15 cellular contexts compared by ENCODE assay signal in the genomic region with DNA sequence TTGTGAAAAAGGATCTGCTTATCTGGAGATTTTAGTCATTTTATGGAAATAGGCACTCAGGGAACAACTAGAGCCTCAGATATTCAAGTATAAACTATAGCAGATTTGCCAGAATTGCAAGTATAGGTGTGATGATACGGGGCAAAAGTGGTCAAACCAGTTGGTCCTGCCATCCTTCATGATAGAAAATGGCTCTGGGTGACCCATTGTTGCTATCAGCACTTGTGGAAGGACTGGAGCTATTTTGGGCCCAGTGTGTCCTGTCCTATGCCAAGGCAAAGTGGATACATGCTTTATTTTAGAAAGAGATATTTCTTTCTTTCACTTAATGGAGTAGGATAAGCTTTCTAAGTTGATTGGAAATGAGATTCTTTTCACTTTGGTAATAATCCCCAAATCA.
DNase-seq lines count a peak whose midpoint lies in the region; ATAC-seq, FAIRE-seq and TF ChIP-seq lines count a peak whose summit lies in the region.
"Had no signal": no experiment of that assay in that cellular context is flagged by ENCODE, and none has a peak within 500 bp of the region (broad histone marks: within the 10 kb centered on the region; RNA-seq: fewer than 3 reads in every experiment).

No MANE protein-coding gene starts in this region.

- H3K4me3 ChIP-seq in bronchial epithelial cell (ENCODE audit: low read depth, low read length) (no peak overlapping the region), pancreas (no peak overlapping the region)
- H3K4me3 ChIP-seq: Peyer's patch, thoracic aorta had no signal

- H3K36me3 ChIP-seq in bronchial epithelial cell (ENCODE audit: control insufficient read depth, insufficient read depth, low read length) (peaks cover 3% of the 10 kb centered on the region), pancreas (peaks cover 0 to 5% (median 0%) of the 10 kb centered on the region in 3 donors)

- H3K9me3 ChIP-seq in pancreas: no peaks in the 10 kb centered on the region
- H3K9me3 ChIP-seq: Peyer's patch, thoracic aorta had no signal

- intact Hi-C loops in pancreas (cut with DNase I): no loop called here

- peak; percentile 5 for DNase-seq in NCI-H345 (lab: John Stamatoyannopoulos, UW)
- no peak for DNase-seq in NCI-H345 treated with DMSO at 0.1 percent for 48 hours (lab: John Stamatoyannopoulos, UW; ENCODE audit: unreplicated experiment)
- peak; percentile 51 for DNase-seq in bronchial epithelial cell (ENCODE audit: low read depth)
- peak in 2 of 6 donors; percentile 21 to 41 for DNase-seq in pancreas
- DNase-seq in iPS-NIHi7 (ENCODE audit: extremely low spot score): no peak
- DNase-seq: activated CD8-positive, alpha-beta memory T cell treated with anti-CD3 and anti-CD28 coated beads, Interleukin-2, amount 10 ng/mL, durations not matched to agents 7 days and 5 days; NCI-H146; NCI-H69; Peyer's patch; posterior cingulate gyrus; SW 1271 had no signal

- ATAC-seq in pancreas: peak; percentile 31 to 82 (median 75)
- ATAC-seq in GM19397 (IDR thresholded peaks at IDR 0.05; ENCODE audit: unreplicated experiment): no peak
- no peak for ATAC-seq in GM21619 (IDR thresholded peaks at IDR 0.05; ENCODE audit: unreplicated experiment)
- ATAC-seq: activated CD8-positive, alpha-beta memory T cell treated with anti-CD3 and anti-CD28 coated beads, Interleukin-2, amount 10 ng/mL, durations not matched to agents 7 days and 5 days had no signal

- no peak overlapping the region for H3K27ac ChIP-seq in pancreas
- H3K27ac ChIP-seq: Peyer's patch, thoracic aorta had no signal

- WGBS in pancreas, 2 donors: 15 to 22% methylated on average over 1 of the region's 1 CpG

- H3K27me3 ChIP-seq in bronchial epithelial cell (ENCODE audit: control insufficient read depth, insufficient read depth, low read length) (no peaks in the 10 kb centered on the region), pancreas (no peaks in the 10 kb centered on the region)
- H3K27me3 ChIP-seq: Peyer's patch had no signal

- no peak for TF ChIP-seq RAD21 in Ishikawa (IDR thresholded peaks at IDR 0.05; ENCODE audit: low read depth)

- peaks cover 0 to 11% (median 7%) of the 10 kb centered on the region in 3 donors for H3K4me1 ChIP-seq in pancreas

- no peak for TF ChIP-seq EP300 in Ishikawa (IDR thresholded peaks at IDR 0.05; ENCODE audit: borderline replicate concordance)

- FAIRE-seq in bronchial epithelial cell (lab: Jason Lieb, UNC): no peak
- no peak for FAIRE-seq in pancreas (lab: Jason Lieb, UNC)

- TF ChIP-seq CTCF in bronchial epithelial cell (IDR thresholded peaks at IDR 0.05; ENCODE audit: insufficient read depth, low read length, severe bottlenecking) (no peak), pancreas (IDR thresholded peaks at IDR 0.05) (no peak)

TF ChIP-seq in Ishikawa, 13 proteins besides CTCF, POLR2A, EP300 and RAD21:
- TF ChIP-seq, protein P1, sequence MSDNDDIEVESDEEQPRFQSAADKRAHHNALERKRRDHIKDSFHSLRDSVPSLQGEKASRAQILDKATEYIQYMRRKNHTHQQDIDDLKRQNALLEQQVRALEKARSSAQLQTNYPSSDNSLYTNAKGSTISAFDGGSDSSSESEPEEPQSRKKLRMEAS (IDR thresholded peaks at IDR 0.05): peak; percentile 68
- TF ChIP-seq NFIC (IDR thresholded peaks at IDR 0.05) (no peak), EGR1 (IDR thresholded peaks at IDR 0.05) (no peak), FOXM1 (IDR thresholded peaks at IDR 0.05; ENCODE audit: borderline replicate concordance, low read depth) (no peak), ZBTB7A (IDR thresholded peaks at IDR 0.05; ENCODE audit: low read depth) (no peak), YY1 (IDR thresholded peaks at IDR 0.05; ENCODE audit: low read depth) (peak; percentile 69), TEAD4 (IDR thresholded peaks at IDR 0.05) (no peak), TCF12 (IDR thresholded peaks at IDR 0.05; ENCODE audit: low read depth) (no peak)
- TF ChIP-seq, protein P2, sequence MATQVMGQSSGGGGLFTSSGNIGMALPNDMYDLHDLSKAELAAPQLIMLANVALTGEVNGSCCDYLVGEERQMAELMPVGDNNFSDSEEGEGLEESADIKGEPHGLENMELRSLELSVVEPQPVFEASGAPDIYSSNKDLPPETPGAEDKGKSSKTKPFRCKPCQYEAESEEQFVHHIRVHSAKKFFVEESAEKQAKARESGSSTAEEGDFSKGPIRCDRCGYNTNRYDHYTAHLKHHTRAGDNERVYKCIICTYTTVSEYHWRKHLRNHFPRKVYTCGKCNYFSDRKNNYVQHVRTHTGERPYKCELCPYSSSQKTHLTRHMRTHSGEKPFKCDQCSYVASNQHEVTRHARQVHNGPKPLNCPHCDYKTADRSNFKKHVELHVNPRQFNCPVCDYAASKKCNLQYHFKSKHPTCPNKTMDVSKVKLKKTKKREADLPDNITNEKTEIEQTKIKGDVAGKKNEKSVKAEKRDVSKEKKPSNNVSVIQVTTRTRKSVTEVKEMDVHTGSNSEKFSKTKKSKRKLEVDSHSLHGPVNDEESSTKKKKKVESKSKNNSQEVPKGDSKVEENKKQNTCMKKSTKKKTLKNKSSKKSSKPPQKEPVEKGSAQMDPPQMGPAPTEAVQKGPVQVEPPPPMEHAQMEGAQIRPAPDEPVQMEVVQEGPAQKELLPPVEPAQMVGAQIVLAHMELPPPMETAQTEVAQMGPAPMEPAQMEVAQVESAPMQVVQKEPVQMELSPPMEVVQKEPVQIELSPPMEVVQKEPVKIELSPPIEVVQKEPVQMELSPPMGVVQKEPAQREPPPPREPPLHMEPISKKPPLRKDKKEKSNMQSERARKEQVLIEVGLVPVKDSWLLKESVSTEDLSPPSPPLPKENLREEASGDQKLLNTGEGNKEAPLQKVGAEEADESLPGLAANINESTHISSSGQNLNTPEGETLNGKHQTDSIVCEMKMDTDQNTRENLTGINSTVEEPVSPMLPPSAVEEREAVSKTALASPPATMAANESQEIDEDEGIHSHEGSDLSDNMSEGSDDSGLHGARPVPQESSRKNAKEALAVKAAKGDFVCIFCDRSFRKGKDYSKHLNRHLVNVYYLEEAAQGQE (IDR thresholded peaks at IDR 0.05; ENCODE audit: low read depth): no peak
- TF ChIP-seq, protein P3, sequence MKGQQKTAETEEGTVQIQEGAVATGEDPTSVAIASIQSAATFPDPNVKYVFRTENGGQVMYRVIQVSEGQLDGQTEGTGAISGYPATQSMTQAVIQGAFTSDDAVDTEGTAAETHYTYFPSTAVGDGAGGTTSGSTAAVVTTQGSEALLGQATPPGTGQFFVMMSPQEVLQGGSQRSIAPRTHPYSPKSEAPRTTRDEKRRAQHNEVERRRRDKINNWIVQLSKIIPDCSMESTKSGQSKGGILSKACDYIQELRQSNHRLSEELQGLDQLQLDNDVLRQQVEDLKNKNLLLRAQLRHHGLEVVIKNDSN (IDR thresholded peaks at IDR 0.05): no peak

Comparison
In these comparisons a context has a peak if more than half of its experiments do, and no peak if none do; other contexts are left out.
1. DNase-seq: peak in NCI-H345 (single experiment) and bronchial epithelial cell (single experiment); none in NCI-H345 treated with DMSO at 0.1 percent for 48 hours (single experiment) and iPS-NIHi7 (single experiment).
2. ATAC-seq: peak in pancreas (4 of 4); none in GM19397 (single experiment) and GM21619 (single experiment).